ENCODE assay signal across 1 cellular context in the genomic region with DNA sequence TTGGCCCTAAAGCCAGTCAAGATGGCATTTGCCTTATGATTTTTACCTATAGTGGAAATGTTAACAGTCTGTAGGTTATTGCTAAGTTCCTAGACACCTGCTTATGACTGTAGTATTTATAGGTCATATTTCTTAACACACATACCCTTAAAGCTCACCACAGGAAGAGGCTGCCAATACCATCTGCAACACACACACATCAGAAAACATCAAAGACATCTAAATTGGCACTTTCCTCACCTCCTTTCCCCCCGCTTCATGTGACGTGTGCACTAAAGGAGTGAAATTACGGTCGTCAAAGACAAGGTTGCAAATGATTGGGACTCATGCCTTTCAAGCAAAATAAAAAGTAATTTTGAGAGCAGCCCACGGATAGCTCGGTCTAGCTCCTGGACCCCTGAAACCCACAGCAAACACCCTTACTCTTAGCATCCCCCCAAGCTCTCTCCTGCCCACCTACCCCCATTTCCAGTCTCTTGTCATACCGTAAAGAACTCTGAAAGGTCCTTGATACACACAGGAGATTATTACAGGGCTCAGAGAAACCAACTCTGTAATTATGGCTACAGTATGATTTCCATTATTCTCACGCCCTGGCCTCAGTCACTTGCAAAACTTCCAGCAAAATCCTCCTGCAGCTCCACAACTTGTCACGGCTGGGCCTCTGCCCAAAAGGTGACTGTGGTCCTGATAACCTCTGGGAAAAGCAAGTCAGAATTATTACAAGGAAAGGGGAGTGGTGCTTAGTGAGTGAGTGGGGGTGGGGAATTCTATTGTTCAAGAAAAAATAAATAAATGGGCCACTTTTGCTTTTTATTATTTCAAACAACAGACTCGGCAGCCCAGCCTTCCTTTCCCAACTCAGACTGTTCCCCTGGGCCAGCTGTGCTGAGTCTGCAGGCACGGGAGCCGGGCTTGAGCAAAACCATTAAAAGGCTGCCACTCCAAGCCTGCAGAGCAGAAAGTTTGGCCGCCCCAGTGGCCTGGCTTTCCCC.
TF ChIP-seq lines count a peak whose summit lies in the region.

No MANE protein-coding gene starts in this region.

TF ChIP-seq in HepG2, 621 proteins besides CTCF, POLR2A, EP300 and RAD21 (continued from another document):
- TF ChIP-seq CSRNP2 (CRISPR knock-in tag; conservative IDR thresholded peaks at IDR 0.05; ENCODE audit: low read depth) (no peak), ZNF484 (CRISPR knock-in tag; IDR thresholded peaks at IDR 0.05; ENCODE audit: borderline replicate concordance, low read depth) (no peak), MTA1 (CRISPR knock-in tag; IDR thresholded peaks at IDR 0.05; ENCODE audit: borderline replicate concordance) (no peak), FOXC1 (CRISPR knock-in tag; IDR thresholded peaks at IDR 0.05; ENCODE audit: borderline replicate concordance) (no peak), TBP (CRISPR knock-in tag; IDR thresholded peaks at IDR 0.05) (no peak), ZNF883 (CRISPR knock-in tag; IDR thresholded peaks at IDR 0.05; ENCODE audit: not compliant biosample characterization) (no peak)
